Comparison of ENCODE assay signal across 28 cellular contexts in the genomic region with DNA sequence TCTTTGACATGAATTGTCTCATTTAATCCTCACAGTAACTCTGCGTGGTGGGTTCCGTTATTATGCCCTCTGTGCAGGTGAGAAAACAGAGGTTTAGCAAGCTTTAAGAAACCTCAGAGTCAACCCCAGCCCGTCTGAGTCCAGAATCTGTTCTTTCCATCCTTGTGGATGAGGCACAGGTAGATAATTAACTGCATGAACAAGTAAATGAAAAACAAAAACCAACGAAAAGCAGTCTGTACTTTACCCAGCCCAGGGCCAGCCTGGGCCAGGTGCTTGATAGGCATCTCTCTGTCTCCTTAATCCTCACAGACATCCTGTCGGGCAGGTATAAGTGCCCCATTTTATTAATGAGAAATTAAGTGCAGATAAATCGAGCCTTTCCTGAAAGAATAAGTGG. TPM values are rescaled to one million over a fixed set of nuclear protein-coding genes. Genes with fewer than 3 reads are reported as not detected.
A peak's percentile ranks its signal among the peaks of the same experiment; 100 is the strongest.
DNase-seq lines count a peak whose midpoint lies in the region; ATAC-seq, FAIRE-seq and TF ChIP-seq lines count a peak whose summit lies in the region.
"Had no signal": no experiment of that assay in that cellular context is flagged by ENCODE, and none has a peak within 500 bp of the region (broad histone marks: within the 10 kb centered on the region; RNA-seq: fewer than 3 reads in every experiment).

No MANE protein-coding gene starts in this region.

- H3K27ac Mint-ChIP-seq in osteocyte (ENCODE audit: unreplicated experiment), result no peak overlapping the region
- H3K27ac Mint-ChIP-seq: CD8-positive, alpha-beta memory T cell; IgD-negative memory B cell had no signal

- H3K4me3 Mint-ChIP-seq in osteocyte (ENCODE audit: unreplicated experiment), result no peak overlapping the region
- H3K4me3 Mint-ChIP-seq: CD8-positive, alpha-beta memory T cell; IgD-negative memory B cell had no signal

- in situ Hi-C loops in HepG2 (cut with HindIII; ENCODE audit: extremely low pct_ligation_motif_present, low pct_unique_long_range_greater_than_20kb), result no loop called here

- peaks cover 0 to 4% of the 10 kb centered on the region in 2 experiments; a peak in 2 of 5 replicates for H3K27me3 ChIP-seq in HepG2 (ENCODE audit: control insufficient read depth in 1 of 2, insufficient read depth in 2 of 2, low read length in 2 of 2)
- no peaks in the 10 kb centered on the region for H3K27me3 ChIP-seq in right lobe of liver

- H3K4me2 ChIP-seq in HepG2 (ENCODE audit: low read depth, low read length), result no peak overlapping the region

- POLR2A ChIA-PET in HepG2 (lab: Yijun Ruan, JAX), result no interaction called here

- H3K36me3 ChIP-seq in HepG2 (replicated peaks in 1 of 2; ENCODE audit: control insufficient read depth in 1 of 2, insufficient read depth in 2 of 2, low read length in 2 of 2) (no peaks in the 10 kb centered on the region), right lobe of liver (no peaks in the 10 kb centered on the region), kidney (ENCODE audit: control insufficient read depth in 1 of 2, insufficient read depth in 2 of 2, low read length in 2 of 2) (no peaks in the 10 kb centered on the region)

- 10% methylated on average over 6 of the region's 6 CpGs for WGBS in HepG2 (ENCODE audit: low lambda C conversion rate)
- WGBS in right lobe of liver (ENCODE audit: insufficient coverage, low coverage, low lambda C conversion rate, missing lambda C conversion rate), result 30% methylated on average over 5 of the region's 6 CpGs

- H3K9ac ChIP-seq in HepG2 (ENCODE audit: insufficient read depth, low read depth, low read length) (no peak overlapping the region), kidney (ENCODE audit: low read length in 2 of 2) (peak overlapping the region in 1 of 2 donors; percentile 43)

- H4K20me1 ChIP-seq in HepG2 (ENCODE audit: insufficient read depth, low read length), result no peaks in the 10 kb centered on the region

- H3K9me3 Mint-ChIP-seq in osteocyte (ENCODE audit: unreplicated experiment), result no peaks in the 10 kb centered on the region
- H3K9me3 Mint-ChIP-seq: IgD-negative memory B cell had no signal

- FAIRE-seq in HepG2 (lab: Jason Lieb, UNC) (no peak), kidney (lab: Jason Lieb, UNC) (no peak)
- FAIRE-seq: G401.6, GM19239, H1 had no signal

- TF ChIP-seq EP300 in HepG2 (IDR thresholded peaks at IDR 0.05; ENCODE audit: low read depth in 2 of 2, low read length in 2 of 2), result no peak
- no peak for TF ChIP-seq EP300 in HepG2 (CRISPR knock-in tag; IDR thresholded peaks at IDR 0.05; ENCODE audit: borderline replicate concordance)

- peaks cover 29% of the 10 kb centered on the region for H3K27me3 Mint-ChIP-seq in osteocyte (ENCODE audit: unreplicated experiment)

- H3K9me3 ChIP-seq in HepG2 (ENCODE audit: low read length), result no peaks in the 10 kb centered on the region
- H3K9me3 ChIP-seq in right lobe of liver, result no peaks in the 10 kb centered on the region
- no peaks in the 10 kb centered on the region for H3K9me3 ChIP-seq in kidney (ENCODE audit: control insufficient read depth in 1 of 2, low read length in 2 of 2)

- intact Hi-C loops in HepG2 (cut with micrococcal nuclease; ENCODE audit: unreplicated experiment), result no loop called here
- intact Hi-C loops in right lobe of liver (cut with DNase I), result no loop called here
- intact Hi-C loops in kidney (cut with DNase I), result no loop called here

- H3K4me1 Mint-ChIP-seq in osteocyte (ENCODE audit: unreplicated experiment), result no peaks in the 10 kb centered on the region
- H3K4me1 Mint-ChIP-seq: CD8-positive, alpha-beta memory T cell; IgD-negative memory B cell had no signal

- no peak for TF ChIP-seq POLR2A in HepG2 (IDR thresholded peaks at IDR 0.05; ENCODE audit: insufficient read depth in 1 of 2, low read depth in 2 of 2, low read length in 2 of 2)
- TF ChIP-seq POLR2A in right lobe of liver (IDR thresholded peaks at IDR 0.05), result no peak

- H3K27ac ChIP-seq in HepG2 (ENCODE audit: extremely low read length, insufficient read depth, low read length), result no peak overlapping the region
- no peak overlapping the region for H3K27ac ChIP-seq in right lobe of liver
- peak overlapping the region; percentile 86 to 87 for H3K27ac ChIP-seq in kidney (ENCODE audit: low read depth in 2 of 2, low read length in 2 of 2)
- H3K27ac ChIP-seq: C4-2B, HL-60 had no signal

- no peak for TF ChIP-seq RAD21 in HepG2 (CRISPR knock-in tag; IDR thresholded peaks at IDR 0.05)

- no peaks in the 10 kb centered on the region for H3K36me3 Mint-ChIP-seq in osteocyte (ENCODE audit: unreplicated experiment)
- H3K36me3 Mint-ChIP-seq: CD8-positive, alpha-beta memory T cell had no signal

- DNase-seq in HepG2 (ENCODE audit: low spot score) (no peak), right lobe of liver (no peak), kidney (no peak), osteocyte (ENCODE audit: extremely low spot score, unreplicated experiment) (peak; percentile 59), NCI-H1092 treated with DMSO at 0.1 percent for 48 hours (lab: John Stamatoyannopoulos, UW) (no peak), hypothalamus (lab: John Stamatoyannopoulos, UW) (no peak)
- no peak for DNase-seq in stimulated activated CD4-positive, alpha-beta T cell treated with anti-CD3 and anti-CD28 coated beads, Interleukin-1b, Interleukin-23, amount 100 ng/mL, for 48 hours
- DNase-seq: Calu3; CD8-positive, alpha-beta memory T cell; DMS153; MV-4-11; NCI-H187 treated with DMSO at 0.1 percent for 48 hours; NCI-H2107; NCI-H2227 treated with DMSO at 0.1 percent for 48 hours; NCI-H510A; NCI-H748 treated with DMSO at 0.1 percent for 48 hours; SIG-M5 had no signal

- no peak overlapping the region for H2AFZ ChIP-seq in HepG2 (ENCODE audit: low read length)

- CTCF ChIA-PET in HepG2 (lab: Yijun Ruan, JAX; ENCODE audit: low intra/inter-chr PET ratio, low total read pairs), result no interaction called here

- no peak for TF ChIP-seq CTCF in HepG2 (CRISPR knock-in tag; IDR thresholded peaks at IDR 0.05)
- TF ChIP-seq CTCF in right lobe of liver (IDR thresholded peaks at IDR 0.05), result no peak
- TF ChIP-seq CTCF in kidney (IDR thresholded peaks at IDR 0.05; ENCODE audit: borderline replicate concordance, extremely low read depth, insufficient read depth), result no peak
- TF ChIP-seq CTCF in osteocyte (IDR thresholded peaks at IDR 0.05), result no peak

- BruUV-seq in HepG2 (replicated peaks; lab: Mats Ljungman, UMichigan), result no TSS peak

- H3K4me3 ChIP-seq in HepG2 (replicated peaks in 1 of 3; ENCODE audit: insufficient read depth in 1 of 3, low read depth in 2 of 3, low read length in 3 of 3) (no peak overlapping the region), right lobe of liver (no peak overlapping the region), kidney (ENCODE audit: low read length in 2 of 2) (no peak overlapping the region)

- H3K4me1 ChIP-seq in HepG2 (ENCODE audit: insufficient read depth, low read length) (peaks cover 13% of the 10 kb centered on the region; the same call in 1 of the 2 replicates), right lobe of liver (no peaks in the 10 kb centered on the region), kidney (ENCODE audit: control insufficient read depth in 1 of 2, insufficient read depth in 1 of 2, low read depth in 1 of 2, low read length in 2 of 2) (peaks cover 17 to 45% of the 10 kb centered on the region in 2 donors)

- ATAC-seq in HepG2 (peak; percentile 60), right lobe of liver (no peak), GM18498 (IDR thresholded peaks at IDR 0.05; ENCODE audit: unreplicated experiment) (no peak)
- ATAC-seq: HCT116, Panc1 had no signal

- H3K79me2 ChIP-seq in HepG2 (ENCODE audit: insufficient read depth, low read length), result no peaks in the 10 kb centered on the region

TF ChIP-seq in HepG2, 621 proteins besides CTCF, POLR2A, EP300 and RAD21 (continues in another document):
- no peak for TF ChIP-seq BATF2 (CRISPR knock-in tag; IDR thresholded peaks at IDR 0.05)
- no peak for TF ChIP-seq SALL2 (CRISPR knock-in tag; IDR thresholded peaks at IDR 0.05)

RNA-seq across cellular contexts. Expression of gene CXCL14, which starts 25.3 kb away (rescaled TPM):
- total RNA-seq in HepG2 (2016; rRNA removed; fragmentation: Illumina TruSeq; extraction: Trizol) (not detected in 2 replicates), right lobe of liver (10 to 100 TPM in 2 of 6 experiments, 1 to 10 TPM in 4; 2.3 to 12.2 (median 3.8) TPM), kidney (104 TPM), osteocyte (0.16 TPM in 1 of 2 replicates, not detected in the other)
- total RNA-seq in HepG2 (2016; cell fraction: cytosol; rRNA removed; fragmentation: Illumina TruSeq; extraction: Trizol; ENCODE audit: low read depth), result not detected in 2 replicates
- not detected in 2 replicates for total RNA-seq in HepG2 (2016; cell fraction: insoluble cytoplasmic fraction; rRNA removed; fragmentation: Illumina TruSeq; extraction: Trizol)
- not detected in 2 replicates for total RNA-seq in HepG2 (2016; cell fraction: membrane; rRNA removed; fragmentation: Illumina TruSeq; extraction: Trizol)
- total RNA-seq in HepG2 (2016; cell fraction: nucleus; rRNA removed; fragmentation: Illumina TruSeq; extraction: Trizol), result not detected in 2 replicates
- polyA plus RNA-seq in HepG2 (2011; rRNA removed) (not detected in 2 replicates), kidney (ENCODE audit: insufficient read depth, low read depth, low replicate concordance) (414 TPM)
- not detected in 2 replicates for polyA plus RNA-seq in HepG2 (2011; cell fraction: cytosol; rRNA removed)
- not detected in 2 replicates for polyA plus RNA-seq in HepG2 (2011; cell fraction: nucleus; rRNA removed)
- polyA plus RNA-seq in HepG2 (2012), result not detected in 2 replicates
- polyA plus RNA-seq in HepG2 (2016; cell fraction: cytosol; fragmentation: Illumina TruSeq; extraction: Trizol; ENCODE audit: low read depth), result not detected in 2 replicates
- polyA plus RNA-seq in HepG2 (2016; cell fraction: insoluble cytoplasmic fraction; fragmentation: Illumina TruSeq; extraction: Trizol; ENCODE audit: low read depth), result not detected in 2 replicates
- not detected in 2 replicates for polyA plus RNA-seq in HepG2 (2016; cell fraction: membrane; fragmentation: Illumina TruSeq; extraction: Trizol; ENCODE audit: low read depth)
- polyA plus RNA-seq in HepG2 (2016; cell fraction: nucleus; fragmentation: Illumina TruSeq; extraction: Trizol; ENCODE audit: insufficient read depth, low read depth), result not detected in 2 replicates
- polyA minus RNA-seq in HepG2 (2011; rRNA and poly(A)+ RNA removed; ENCODE audit: low replicate concordance), result not detected in 2 replicates
- polyA minus RNA-seq in HepG2 (2011; cell fraction: cytosol; rRNA and poly(A)+ RNA removed), result not detected in 2 replicates
- polyA minus RNA-seq in HepG2 (2011; cell fraction: nucleus; rRNA and poly(A)+ RNA removed), result not detected in 2 replicates
- total RNA-seq: A172; Calu3; CD8-positive, alpha-beta memory T cell; HT1080 had no signal
- polyA plus RNA-seq: CD8-positive, alpha-beta memory T cell; IgD-negative memory B cell had no signal

Comparison
In these comparisons a context has a peak if more than half of its experiments do, and no peak if none do; other contexts are left out.
1. H3K27ac ChIP-seq: peak in kidney (2 of 2); none in HepG2 (single experiment) and right lobe of liver (0 of 3).